In genomic region chr2:155273314-155273713, GRCh38 we compare ENCODE assay signal across 20 cellular contexts.
DNase-seq lines count a peak whose midpoint lies in the region; ATAC-seq lines count a peak whose summit lies in the region.
"Had no signal": no experiment of that assay in that cellular context is flagged by ENCODE, and none has a peak within 500 bp of the region (broad histone marks: within the 10 kb centered on the region; RNA-seq: fewer than 3 reads in every experiment).

No MANE protein-coding gene starts in this region.

- no peaks in the 10 kb centered on the region for H3K9me3 Mint-ChIP-seq in activated naive CD8-positive, alpha-beta T cell treated with anti-CD3 and anti-CD28 coated beads, Interleukin-2, amount 50 U/mL, for 24 hours

- no peak for DNase-seq in NCI-H2171 treated with DMSO at 0.1 percent for 48 hours (lab: John Stamatoyannopoulos, UW)
- DNase-seq in epidermal melanocyte (ENCODE audit: insufficient read length, low spot score): no peak
- DNase-seq in activated naive CD8-positive, alpha-beta T cell treated with anti-CD3 and anti-CD28 coated beads, Interleukin-2, amount 50 U/mL, for 24 hours: no peak
- DNase-seq: 8988T; ACHN; AML-193; BE2C; CD4-positive, alpha-beta T cell; CD8-positive, alpha-beta memory T cell; DMS53; DMS79 treated with DMSO at 0.1 percent for 48 hours; GF-D8; GOT3 had no signal

- H3K27ac Mint-ChIP-seq in activated naive CD8-positive, alpha-beta T cell treated with anti-CD3 and anti-CD28 coated beads, Interleukin-2, amount 50 U/mL, for 24 hours: no peak overlapping the region
- H3K27ac Mint-ChIP-seq: CD14-positive monocyte; CD4-positive, alpha-beta T cell; CD8-positive, alpha-beta memory T cell had no signal

- peak; percentile 49 for ATAC-seq in GM18867 (IDR thresholded peaks at IDR 0.05; ENCODE audit: unreplicated experiment)
- peak; percentile 76 for ATAC-seq in GM18909 (IDR thresholded peaks at IDR 0.05; ENCODE audit: poor library complexity, unreplicated experiment)
- peak; percentile 69 for ATAC-seq in HG02798 (IDR thresholded peaks at IDR 0.05; ENCODE audit: poor library complexity, unreplicated experiment)
- peak; percentile 49 for ATAC-seq in HG03378 (IDR thresholded peaks at IDR 0.05; ENCODE audit: unreplicated experiment)
- no peak for ATAC-seq in activated naive CD8-positive, alpha-beta T cell treated with anti-CD3 and anti-CD28 coated beads, Interleukin-2, amount 50 U/mL, for 24 hours
- no peak for ATAC-seq in HG02938 (IDR thresholded peaks at IDR 0.05; ENCODE audit: unreplicated experiment)
- ATAC-seq: A549 had no signal

- H3K36me3 Mint-ChIP-seq in activated naive CD8-positive, alpha-beta T cell treated with anti-CD3 and anti-CD28 coated beads, Interleukin-2, amount 50 U/mL, for 24 hours (ENCODE audit: low read depth): no peaks in the 10 kb centered on the region
- H3K36me3 Mint-ChIP-seq: CD14-positive monocyte; CD8-positive, alpha-beta memory T cell had no signal

- no peaks in the 10 kb centered on the region for H3K4me1 Mint-ChIP-seq in activated naive CD8-positive, alpha-beta T cell treated with anti-CD3 and anti-CD28 coated beads, Interleukin-2, amount 50 U/mL, for 24 hours
- H3K4me1 Mint-ChIP-seq: CD14-positive monocyte; CD8-positive, alpha-beta memory T cell had no signal

- H3K27me3 Mint-ChIP-seq in activated naive CD8-positive, alpha-beta T cell treated with anti-CD3 and anti-CD28 coated beads, Interleukin-2, amount 50 U/mL, for 24 hours: no peaks in the 10 kb centered on the region
- H3K27me3 Mint-ChIP-seq: CD4-positive, alpha-beta T cell; CD8-positive, alpha-beta memory T cell had no signal

- no peak overlapping the region for H3K4me3 Mint-ChIP-seq in activated naive CD8-positive, alpha-beta T cell treated with anti-CD3 and anti-CD28 coated beads, Interleukin-2, amount 50 U/mL, for 24 hours
- H3K4me3 Mint-ChIP-seq: CD14-positive monocyte; CD4-positive, alpha-beta T cell; CD8-positive, alpha-beta memory T cell had no signal

Comparison
In these comparisons a context has a peak if more than half of its experiments do, and no peak if none do; other contexts are left out.
1. ATAC-seq: peak in GM18867 (single experiment), GM18909 (single experiment), HG02798 (single experiment) and HG03378 (single experiment); none in activated naive CD8-positive, alpha-beta T cell treated with anti-CD3 and anti-CD28 coated beads, Interleukin-2, amount 50 U/mL, for 24 hours (single experiment) and HG02938 (single experiment).